In the genomic region with DNA sequence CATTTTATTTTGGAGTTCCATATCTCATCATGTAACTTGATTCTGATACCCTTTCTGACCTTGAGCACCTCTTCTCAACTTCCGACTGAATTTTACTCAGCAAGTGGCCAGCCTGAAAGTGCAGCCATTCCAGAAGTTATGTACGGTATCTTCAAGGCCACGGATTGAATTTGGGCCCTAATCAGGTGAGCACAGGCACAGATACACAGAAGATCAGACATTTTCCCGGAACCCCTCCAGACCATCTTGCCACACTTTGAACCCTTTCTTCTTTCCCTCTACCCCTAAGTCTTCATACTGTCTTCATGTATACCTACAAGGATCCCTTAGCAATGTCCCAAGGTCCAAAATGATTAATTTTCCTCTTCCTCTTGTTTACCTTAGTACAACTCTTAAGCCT, we compare ENCODE assay signal across 34 cellular contexts.
"Had no signal": no experiment of that assay in that cellular context is flagged by ENCODE, and none has a peak within 500 bp of the region (broad histone marks: within the 10 kb centered on the region; RNA-seq: fewer than 3 reads in every experiment).

No MANE protein-coding gene starts in this region.

- H3K27me3 ChIP-seq: ascending aorta had no signal

- DNase-seq: activated B cell treated with CpG ODN at 0.5 μM for 24 hours; activated CD4-positive, alpha-beta memory T cell treated with anti-CD3 and anti-CD28 coated beads, Interleukin-2, amount 10 ng/mL, durations not matched to agents 7 days and 5 days; activated CD4-positive, alpha-beta T cell treated with anti-CD3 and anti-CD28 coated beads for 4 hours; activated CD4-positive, alpha-beta T cell treated with anti-CD3 and anti-CD28 coated beads, Interleukin-2, amount 10 ng/mL, durations not matched to agents 24 days and 14 days; activated CD4-positive, alpha-beta T cell treated with anti-CD3 and anti-CD28 coated beads, Interleukin-2, amount 50 U/mL, for 1 hour; activated CD4-positive, alpha-beta T cell treated with anti-CD3 and anti-CD28 coated beads, Interleukin-2, amount 50 U/mL, for 4 hours; activated CD4-positive, CD25-positive, alpha-beta regulatory T cell treated with anti-CD3 and anti-CD28 coated beads, Interleukin-2, amount 50 U/mL, for 72 hours; activated CD8-positive, alpha-beta memory T cell treated with anti-CD3 and anti-CD28 coated beads for 24 hours; activated CD8-positive, alpha-beta memory T cell treated with anti-CD3 and anti-CD28 coated beads, Interleukin-2, amount 10 ng/mL, durations not matched to agents 7 days and 5 days; activated CD8-positive, alpha-beta memory T cell treated with anti-CD3 and anti-CD28 coated beads, Interleukin-2, amount 50 U/mL, for 48 hours; activated CD8-positive, alpha-beta T cell treated with anti-CD3 and anti-CD28 coated beads, Interleukin-2, amount 10 ng/mL, durations not matched to agents 7 days and 5 days; activated effector memory CD4-positive, alpha-beta T cell treated with Interleukin-2 at 50 U/mL for 16 hours; activated gamma-delta T cell; activated naive CD4-positive, alpha-beta T cell treated with anti-CD3 and anti-CD28 coated beads, Interleukin-2, amount 10 ng/mL, durations not matched to agents 7 days and 5 days; activated naive CD4-positive, alpha-beta T cell treated with Interleukin-2 at 50 U/mL for 16 hours; activated naive CD8-positive, alpha-beta T cell treated with anti-CD3 and anti-CD28 coated beads, Interleukin-2, amount 10 ng/mL, durations not matched to agents 7 days and 5 days; activated naive CD8-positive, alpha-beta T cell treated with anti-CD3 and anti-CD28 coated beads, Interleukin-2, amount 50 U/mL, for 24 hours; activated T-cell treated with anti-CD3 and anti-CD28 coated beads, Interleukin-2, amount 50 U/mL, for 24 hours; activated T-cell treated with anti-CD3 and anti-CD28 coated beads, Interleukin-2, amount 50 U/mL, for 48 hours; amygdala; anterior cingulate cortex; central memory CD4-positive, alpha-beta T cell; T-cell; T-helper 2 cell; T-helper 9 cell had no signal

- FAIRE-seq: bronchial epithelial cell, TTC549 had no signal

- H3K4me3 ChIP-seq: ascending aorta had no signal

- H3K4me3 Mint-ChIP-seq: activated B cell treated with CpG ODN at 0.5 μM for 24 hours; activated CD4-positive, alpha-beta memory T cell treated with anti-CD3 and anti-CD28 coated beads, Interleukin-2, amount 10 ng/mL, durations not matched to agents 7 days and 5 days; activated CD4-positive, alpha-beta T cell treated with anti-CD3 and anti-CD28 coated beads, Interleukin-2, amount 10 ng/mL, durations not matched to agents 24 days and 14 days; activated CD8-positive, alpha-beta memory T cell treated with anti-CD3 and anti-CD28 coated beads, Interleukin-2, amount 10 ng/mL, durations not matched to agents 7 days and 5 days; activated CD8-positive, alpha-beta T cell treated with anti-CD3 and anti-CD28 coated beads, Interleukin-2, amount 10 ng/mL, durations not matched to agents 7 days and 5 days; activated naive CD4-positive, alpha-beta T cell treated with anti-CD3 and anti-CD28 coated beads, Interleukin-2, amount 10 ng/mL, durations not matched to agents 7 days and 5 days; activated naive CD4-positive, alpha-beta T cell treated with anti-CD3 and anti-CD28 coated beads, Interleukin-2, amount 50 U/mL, for 24 hours; activated naive CD8-positive, alpha-beta T cell; activated naive CD8-positive, alpha-beta T cell treated with anti-CD3 and anti-CD28 coated beads, Interleukin-2, amount 10 ng/mL, durations not matched to agents 7 days and 5 days; activated naive CD8-positive, alpha-beta T cell treated with anti-CD3 and anti-CD28 coated beads, Interleukin-2, amount 50 U/mL, for 24 hours; activated T-cell treated with anti-CD3 and anti-CD28 coated beads, Interleukin-2, amount 50 U/mL, for 24 hours; brain; T-cell; T-helper 2 cell treated with Interferon-gamma antibody and Interleukin-4, amounts not matched to agents 5 μg/mL and 100 μg/mL, for 36 hours had no signal

- H3K27me3 Mint-ChIP-seq: activated CD4-positive, alpha-beta memory T cell treated with anti-CD3 and anti-CD28 coated beads, Interleukin-2, amount 10 ng/mL, durations not matched to agents 7 days and 5 days; activated CD4-positive, alpha-beta T cell treated with anti-CD3 and anti-CD28 coated beads, Interleukin-2, amount 10 ng/mL, durations not matched to agents 24 days and 14 days; activated CD8-positive, alpha-beta memory T cell treated with anti-CD3 and anti-CD28 coated beads, Interleukin-2, amount 10 ng/mL, durations not matched to agents 7 days and 5 days; activated naive CD4-positive, alpha-beta T cell treated with anti-CD3 and anti-CD28 coated beads, Interleukin-2, amount 10 ng/mL, durations not matched to agents 7 days and 5 days; activated naive CD4-positive, alpha-beta T cell treated with anti-CD3 and anti-CD28 coated beads, Interleukin-2, amount 50 U/mL, for 24 hours; activated naive CD8-positive, alpha-beta T cell; activated naive CD8-positive, alpha-beta T cell treated with anti-CD3 and anti-CD28 coated beads, Interleukin-2, amount 10 ng/mL, durations not matched to agents 7 days and 5 days; activated naive CD8-positive, alpha-beta T cell treated with anti-CD3 and anti-CD28 coated beads, Interleukin-2, amount 50 U/mL, for 24 hours; activated T-cell treated with anti-CD3 and anti-CD28 coated beads, Interleukin-2, amount 50 U/mL, for 24 hours; brain; T-cell had no signal

- H3K27ac Mint-ChIP-seq: activated B cell treated with CpG ODN at 0.5 μM for 24 hours; activated CD4-positive, alpha-beta memory T cell treated with anti-CD3 and anti-CD28 coated beads, Interleukin-2, amount 10 ng/mL, durations not matched to agents 7 days and 5 days; activated CD4-positive, alpha-beta T cell treated with anti-CD3 and anti-CD28 coated beads, Interleukin-2, amount 10 ng/mL, durations not matched to agents 24 days and 14 days; activated CD8-positive, alpha-beta memory T cell treated with anti-CD3 and anti-CD28 coated beads, Interleukin-2, amount 10 ng/mL, durations not matched to agents 7 days and 5 days; activated CD8-positive, alpha-beta T cell treated with anti-CD3 and anti-CD28 coated beads, Interleukin-2, amount 10 ng/mL, durations not matched to agents 7 days and 5 days; activated naive CD4-positive, alpha-beta T cell treated with anti-CD3 and anti-CD28 coated beads, Interleukin-2, amount 10 ng/mL, durations not matched to agents 7 days and 5 days; activated naive CD4-positive, alpha-beta T cell treated with anti-CD3 and anti-CD28 coated beads, Interleukin-2, amount 50 U/mL, for 24 hours; activated naive CD8-positive, alpha-beta T cell; activated naive CD8-positive, alpha-beta T cell treated with anti-CD3 and anti-CD28 coated beads, Interleukin-2, amount 10 ng/mL, durations not matched to agents 7 days and 5 days; activated naive CD8-positive, alpha-beta T cell treated with anti-CD3 and anti-CD28 coated beads, Interleukin-2, amount 50 U/mL, for 24 hours; activated T-cell treated with anti-CD3 and anti-CD28 coated beads, Interleukin-2, amount 50 U/mL, for 24 hours; activated T-helper 2 cell treated with anti-CD3 and anti-CD28 coated beads, Interferon-gamma antibody, Interleukin-2, Interleukin-4, amounts not matched to agents 10 μg/mL and 5 μg/mL and 100 μg/mL, durations not matched to agents 14 hours and 24 hours and 36 hours; T-cell; T-helper 2 cell treated with Interferon-gamma antibody and Interleukin-4, amounts not matched to agents 5 μg/mL and 100 μg/mL, for 36 hours had no signal

- H3K4me1 Mint-ChIP-seq: activated B cell treated with CpG ODN at 0.5 μM for 24 hours had no signal

- H3K4me1 ChIP-seq: ascending aorta had no signal

- H3K9me3 ChIP-seq: ascending aorta had no signal

- H3K27ac ChIP-seq: ascending aorta, VCaP had no signal

- ATAC-seq: activated CD8-positive, alpha-beta memory T cell treated with anti-CD3 and anti-CD28 coated beads, Interleukin-2, amount 10 ng/mL, durations not matched to agents 7 days and 5 days; activated CD8-positive, alpha-beta T cell treated with anti-CD3 and anti-CD28 coated beads, Interleukin-2, amount 10 ng/mL, durations not matched to agents 7 days and 5 days; activated naive CD8-positive, alpha-beta T cell treated with anti-CD3 and anti-CD28 coated beads, Interleukin-2, amount 50 U/mL, for 24 hours; T-cell had no signal
